17 cellular contexts compared by ENCODE assay signal in the genomic region with DNA sequence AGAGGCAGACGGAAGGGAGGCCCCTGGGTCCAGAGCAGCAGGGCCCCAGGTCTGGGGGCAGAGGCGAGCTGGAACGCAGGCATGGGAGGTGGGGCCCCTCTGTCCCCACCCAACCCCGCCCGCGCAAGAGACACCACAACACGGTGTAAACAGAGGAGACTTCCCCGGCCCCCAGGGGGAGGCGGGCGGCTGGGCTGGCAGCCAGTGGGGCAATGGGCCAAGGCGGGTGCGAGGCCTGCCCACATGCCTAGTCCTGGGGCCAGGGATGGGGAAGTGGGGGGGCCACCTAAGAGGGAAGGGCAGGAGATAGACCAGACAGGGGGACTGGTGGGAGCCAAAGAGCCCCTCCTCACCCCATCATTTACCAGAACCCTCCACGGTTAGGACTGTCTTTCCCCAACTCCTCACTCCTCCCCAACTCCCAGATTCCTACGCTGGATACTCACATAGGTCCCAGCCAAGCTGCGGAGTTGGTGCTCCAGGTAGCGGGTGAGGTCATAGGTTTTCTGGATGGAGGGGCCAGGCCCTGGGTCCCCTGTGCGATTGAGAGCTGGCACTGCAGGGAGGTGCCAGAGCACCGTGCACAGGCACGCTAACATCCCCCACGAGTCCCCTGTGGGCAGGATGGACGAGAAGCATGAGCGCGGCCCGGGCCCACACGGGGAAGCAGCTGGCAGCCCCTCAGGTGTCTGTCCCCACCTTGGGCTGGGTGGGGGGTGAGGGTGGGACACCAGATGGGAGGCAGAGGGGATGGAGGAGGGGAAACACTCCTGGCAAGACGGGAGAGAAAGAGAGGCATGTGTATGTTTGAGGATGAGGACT. TPM values are rescaled to one million over a fixed set of nuclear protein-coding genes. Genes with fewer than 3 reads are reported as not detected.
DNase-seq lines count a peak whose midpoint lies in the region; ATAC-seq and TF ChIP-seq lines count a peak whose summit lies in the region.
"Had no signal": no experiment of that assay in that cellular context is flagged by ENCODE, and none has a peak within 500 bp of the region (broad histone marks: within the 10 kb centered on the region; RNA-seq: fewer than 3 reads in every experiment).

No MANE protein-coding gene starts in this region.

- H3K27me3 ChIP-seq in left lung: no peaks in the 10 kb centered on the region
- H3K27me3 ChIP-seq: body of pancreas, SJSA1 had no signal

- H3K4me1 Mint-ChIP-seq in HFFc6 (ENCODE audit: low read depth) (peaks cover 61% of the 10 kb centered on the region), brain (peaks cover 50% of the 10 kb centered on the region)
- H3K4me1 Mint-ChIP-seq in stimulated activated naive B cell treated with anti-CD40 and anti-IgM and Interleukin-4, amounts not matched to agents 10 μg/mL and 1 μg/mL and 100 μg/mL, for 72 hours: peaks cover 78 to 97% of the 10 kb centered on the region in 2 donors

- H3K36me3 Mint-ChIP-seq in HFFc6 (ENCODE audit: low read depth) (no peaks in the 10 kb centered on the region; the same call in 1 of the 2 replicates), brain (no peaks in the 10 kb centered on the region)
- H3K36me3 Mint-ChIP-seq in stimulated activated naive B cell treated with anti-CD40 and anti-IgM and Interleukin-4, amounts not matched to agents 10 μg/mL and 1 μg/mL and 100 μg/mL, for 72 hours: peaks cover 33 to 66% of the 10 kb centered on the region in 2 donors
- H3K36me3 Mint-ChIP-seq: WTC11 had no signal

- H3K27ac Mint-ChIP-seq in HFFc6 (0 out of 2 replicates have a peak overlapping the region, but pooled peaks have one; percentile 5), brain (peak overlapping the region in 3 of 5 experiments; percentile 74 to 99 (median 90))
- peak overlapping the region; percentile 43 for H3K27ac Mint-ChIP-seq in stimulated activated naive B cell treated with anti-CD40 and anti-IgM and Interleukin-4, amounts not matched to agents 10 μg/mL and 1 μg/mL and 100 μg/mL, for 72 hours
- H3K27ac Mint-ChIP-seq: activated T-cell treated with anti-CD3 and anti-CD28 coated beads, Interleukin-2, amount 50 U/mL, for 24 hours had no signal

- no peaks in the 10 kb centered on the region for H3K9me3 ChIP-seq in left lung
- H3K9me3 ChIP-seq: body of pancreas, SJSA1 had no signal

- ATAC-seq in left lung: no peak
- ATAC-seq in stimulated activated naive B cell treated with anti-CD40 and anti-IgM and Interleukin-4, amounts not matched to agents 10 μg/mL and 1 μg/mL and 100 μg/mL, for 72 hours (replicated peaks): peak in 1 of 2 donors; percentile 29
- ATAC-seq in HG03280 (IDR thresholded peaks at IDR 0.05; ENCODE audit: unreplicated experiment): no peak
- ATAC-seq: body of pancreas, WTC11 had no signal

- H3K9me3 Mint-ChIP-seq in HFFc6: no peaks in the 10 kb centered on the region
- peaks cover 0 to 5% (median 0%) of the 10 kb centered on the region in 5 experiments for H3K9me3 Mint-ChIP-seq in brain
- H3K9me3 Mint-ChIP-seq in stimulated activated naive B cell treated with anti-CD40 and anti-IgM and Interleukin-4, amounts not matched to agents 10 μg/mL and 1 μg/mL and 100 μg/mL, for 72 hours: no peaks in the 10 kb centered on the region
- H3K9me3 Mint-ChIP-seq: activated T-cell treated with anti-CD3 and anti-CD28 coated beads, Interleukin-2, amount 50 U/mL, for 24 hours; WTC11 had no signal

- H3K27ac ChIP-seq in left lung: peak overlapping the region; percentile 9 to 33
- H3K27ac ChIP-seq: epithelial cell of prostate, SJSA1 had no signal

- H3K27me3 Mint-ChIP-seq in HFFc6 (ENCODE audit: insufficient read depth): no peaks in the 10 kb centered on the region; the same call in 1 of the 2 replicates
- peaks cover 15% of the 10 kb centered on the region for H3K27me3 Mint-ChIP-seq in brain
- H3K27me3 Mint-ChIP-seq in stimulated activated naive B cell treated with anti-CD40 and anti-IgM and Interleukin-4, amounts not matched to agents 10 μg/mL and 1 μg/mL and 100 μg/mL, for 72 hours: no peaks in the 10 kb centered on the region

- DNase-seq in HFFc6: no peak
- no peak for DNase-seq in left lung
- DNase-seq in stimulated activated naive B cell treated with anti-CD40 and anti-IgM and Interleukin-4, amounts not matched to agents 10 μg/mL and 1 μg/mL and 100 μg/mL, for 72 hours: no peak
- DNase-seq in NCI-H446 treated with DMSO at 0.1 percent for 48 hours (lab: John Stamatoyannopoulos, UW): no peak
- no peak for DNase-seq in NCI-H1694 (lab: John Stamatoyannopoulos, UW)
- no peak for DNase-seq in SHP77 treated with DMSO at 0.1 percent for 48 hours (lab: John Stamatoyannopoulos, UW)
- DNase-seq: activated T-cell treated with anti-CD3 and anti-CD28 coated beads, Interleukin-2, amount 50 U/mL, for 24 hours; body of pancreas; COR-L47; MV-4-11; NCI-H526 treated with DMSO at 0.1 percent for 48 hours had no signal

- H3K4me1 ChIP-seq in left lung: peaks cover 34 to 78% of the 10 kb centered on the region in 2 donors

- no peak overlapping the region for H3K4me3 ChIP-seq in left lung
- H3K4me3 ChIP-seq: body of pancreas, SJSA1 had no signal

- no peak for TF ChIP-seq CTCF in HFFc6 (IDR thresholded peaks at IDR 0.05)
- TF ChIP-seq CTCF in brain (conservative IDR thresholded peaks at IDR 0.05): no peak
- TF ChIP-seq CTCF in left lung (IDR thresholded peaks at IDR 0.05): no peak

- no peak overlapping the region for H3K4me3 Mint-ChIP-seq in HFFc6
- peak overlapping the region in 2 of 5 experiments; percentile 63 to 75 for H3K4me3 Mint-ChIP-seq in brain
- H3K4me3 Mint-ChIP-seq in stimulated activated naive B cell treated with anti-CD40 and anti-IgM and Interleukin-4, amounts not matched to agents 10 μg/mL and 1 μg/mL and 100 μg/mL, for 72 hours: peak overlapping the region; percentile 18 to 39
- H3K4me3 Mint-ChIP-seq: activated T-cell treated with anti-CD3 and anti-CD28 coated beads, Interleukin-2, amount 50 U/mL, for 24 hours; WTC11 had no signal

- H3K36me3 ChIP-seq in left lung: peaks cover 0 to 19% of the 10 kb centered on the region in 2 donors

- intact Hi-C loops in left lung (cut with DNase I): no loop called here

RNA-seq across cellular contexts. Expression of a gene that starts 6.2 kb away (rescaled TPM):
- total RNA-seq in HFFc6 (2021; fragmentation: NEBNext Ultra II Directional; extraction: Animal tissue kit (Norgen Biotek cat#: 25700)): 10 to 100 TPM in 4 of 6 experiments, 1 to 10 TPM in 2; 8.9 to 12.8 (median 10.5) TPM
- polyA plus RNA-seq in brain (ENCODE audit: insufficient read depth, low read depth, low replicate concordance): 0.46 TPM
- 1 to 10 TPM; 7.3 to 9.2 TPM for total RNA-seq in left lung

RNA-seq across cellular contexts. Expression of a gene that starts 13.9 kb away (rescaled TPM):
- total RNA-seq in HFFc6 (2021; fragmentation: NEBNext Ultra II Directional; extraction: Animal tissue kit (Norgen Biotek cat#: 25700)): 10 to 100 TPM; 69.1 to 80.7 (median 70.9) TPM
- 39.3 TPM for polyA plus RNA-seq in brain (ENCODE audit: insufficient read depth, low read depth, low replicate concordance)
- total RNA-seq in left lung: 10 to 100 TPM; 67.7 to 77.3 TPM

RNA-seq across cellular contexts. Expression of a gene that starts 24.6 kb away (rescaled TPM):
- 10 to 100 TPM in 1 of 6 experiments, 1 to 10 TPM in 5; 7.6 to 10.3 (median 8.8) TPM for total RNA-seq in HFFc6 (2021; fragmentation: NEBNext Ultra II Directional; extraction: Animal tissue kit (Norgen Biotek cat#: 25700))
- polyA plus RNA-seq in brain (ENCODE audit: insufficient read depth, low read depth, low replicate concordance): 18.0 TPM
- 10 to 100 TPM; 18.4 to 21.5 TPM for total RNA-seq in left lung

RNA-seq across cellular contexts. Expression of a gene that starts 34.4 kb away (rescaled TPM):
- 100 to 1,000 TPM; 162 to 191 (median 180) TPM for total RNA-seq in HFFc6 (2021; fragmentation: NEBNext Ultra II Directional; extraction: Animal tissue kit (Norgen Biotek cat#: 25700))
- polyA plus RNA-seq in brain (ENCODE audit: insufficient read depth, low read depth, low replicate concordance): 231 TPM
- 100 to 1,000 TPM; 138 to 173 TPM for total RNA-seq in left lung

RNA-seq across cellular contexts. Expression of a gene that starts 36.7 kb away (rescaled TPM):
- total RNA-seq in HFFc6 (2021; fragmentation: NEBNext Ultra II Directional; extraction: Animal tissue kit (Norgen Biotek cat#: 25700)): not detected
- 0.29 TPM for polyA plus RNA-seq in brain (ENCODE audit: insufficient read depth, low read depth, low replicate concordance)
- 10 to 100 TPM in 1 of 2 donors, 1 to 10 TPM in 1; 8.0 to 15.5 TPM for total RNA-seq in left lung
- total RNA-seq: renal cortical epithelial cell, SJSA1 had no signal

Comparison
In these comparisons a context has a peak if more than half of its experiments do, and no peak if none do; other contexts are left out.
1. H3K27ac Mint-ChIP-seq: peak in every context shown above with its lines; median percentile 90 in brain; 43 in stimulated activated naive B cell treated with anti-CD40 and anti-IgM and Interleukin-4, amounts not matched to agents 10 μg/mL and 1 μg/mL and 100 μg/mL, for 72 hours; 5 in HFFc6.